In the genomic region with DNA sequence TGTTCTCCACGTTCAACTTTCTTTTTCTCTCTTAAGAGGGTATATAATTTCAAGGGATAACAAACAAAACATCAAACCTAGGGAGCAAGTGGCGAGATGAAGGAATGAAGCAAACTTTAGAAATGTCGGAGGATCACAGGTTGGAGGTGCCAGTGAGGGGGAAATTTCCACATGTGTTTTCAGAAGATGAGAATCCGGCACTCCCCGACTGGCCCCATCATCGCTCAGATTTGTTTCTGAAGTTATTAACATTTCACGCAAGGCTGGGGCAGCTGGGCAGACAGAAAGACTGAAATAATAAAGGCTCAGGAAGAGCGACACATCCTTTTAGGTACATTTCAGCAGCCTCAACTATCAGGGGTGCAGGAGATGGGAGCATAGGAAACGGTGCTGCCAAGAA, we compare ENCODE assay signal across 12 cellular contexts.
A peak's percentile ranks its signal among the peaks of the same experiment; 100 is the strongest.
DNase-seq lines count a peak whose midpoint lies in the region; ATAC-seq and TF ChIP-seq lines count a peak whose summit lies in the region.
"Had no signal": no experiment of that assay in that cellular context is flagged by ENCODE, and none has a peak within 500 bp of the region (broad histone marks: within the 10 kb centered on the region; RNA-seq: fewer than 3 reads in every experiment).

No MANE protein-coding gene starts in this region.

- no peak for TF ChIP-seq POLR2A in ovary (IDR thresholded peaks at IDR 0.05)
- no peak for TF ChIP-seq POLR2A in uterus (IDR thresholded peaks at IDR 0.05)

- H3K9me3 ChIP-seq in heart right ventricle (no peaks in the 10 kb centered on the region), ovary (no peaks in the 10 kb centered on the region), uterus (no peaks in the 10 kb centered on the region)

- ATAC-seq in heart right ventricle = no peak
- ATAC-seq in GM21529 (IDR thresholded peaks at IDR 0.05; ENCODE audit: unreplicated experiment) = no peak
- ATAC-seq in GM18520 (IDR thresholded peaks at IDR 0.05; ENCODE audit: unreplicated experiment) = no peak
- ATAC-seq: activated T-cell treated with anti-CD3 and anti-CD28 coated beads, Interleukin-2, amount 50 U/mL, for 72 hours had no signal

- H3K4me1 ChIP-seq in heart right ventricle (peaks cover 0 to 51% (median 10%) of the 10 kb centered on the region in 9 donors), ovary (ENCODE audit: insufficient read depth) (peaks cover 10% of the 10 kb centered on the region), uterus (peaks cover 17 to 19% of the 10 kb centered on the region in 2 donors)

- H3K27me3 ChIP-seq in heart right ventricle (peaks cover 0 to 5% (median 0%) of the 10 kb centered on the region in 7 donors), ovary (no peaks in the 10 kb centered on the region), uterus (no peaks in the 10 kb centered on the region)

- DNase-seq in heart right ventricle (no peak), cardiac septum (ENCODE audit: low spot score) (no peak), fibroblast of mammary gland (ENCODE audit: low read depth) (peak; percentile 37), ovary (peak in 1 of 5 donors; percentile 60), uterus (peak; percentile 42 to 70), NCI-H146 treated with DMSO at 0.1 percent for 48 hours (lab: John Stamatoyannopoulos, UW; ENCODE audit: unreplicated experiment) (no peak)
- DNase-seq: activated T-cell treated with anti-CD3 and anti-CD28 coated beads, Interleukin-2, amount 50 U/mL, for 72 hours; NCI-H1694 treated with DMSO at 0.1 percent for 48 hours; occipital lobe had no signal

- 65 to 74% methylated on average over 9 of the region's 9 CpGs for WGBS in heart right ventricle, 2 donors
- WGBS in ovary, 3 donors = 41 to 54% (median 42%) methylated on average over 9 of the region's 9 CpGs

- no peak for TF ChIP-seq EP300 in ovary (IDR thresholded peaks at IDR 0.05)

- intact Hi-C loops in heart right ventricle (cut with DNase I) (loop anchor here in 1 of 10 donors (10.0 kb wide), 1 partner anchor 276 kb away; the partner anchor contains the start of gene RBPJ), cardiac septum (cut with DNase I) (no loop called here), ovary (cut with DNase I) (no loop called here), uterus (cut with DNase I; ENCODE audit: low total_unique reads) (no loop called here)

- H3K4me3 ChIP-seq in heart right ventricle (peak overlapping the region in 1 of 10 donors; percentile 5), fibroblast of mammary gland (ENCODE audit: control insufficient read depth, low read depth, low read length) (no peak overlapping the region), ovary (no peak overlapping the region), uterus (peak overlapping the region in 1 of 2 donors; percentile 8)
- H3K4me3 ChIP-seq: SK-N-MC had no signal

- H3K27ac ChIP-seq in heart right ventricle = peak overlapping the region; percentile 18 to 84 (median 69)
- H3K27ac ChIP-seq in ovary = peak overlapping the region; percentile 11 to 82
- H3K27ac ChIP-seq in uterus = peak overlapping the region; percentile 95 to 97
- H3K27ac ChIP-seq: SK-N-MC had no signal

- no peaks in the 10 kb centered on the region for H3K36me3 ChIP-seq in heart right ventricle
- no peaks in the 10 kb centered on the region for H3K36me3 ChIP-seq in ovary
- H3K36me3 ChIP-seq in uterus = no peaks in the 10 kb centered on the region

- TF ChIP-seq CTCF in heart right ventricle (IDR thresholded peaks at IDR 0.05) (no peak), fibroblast of mammary gland (conservative IDR thresholded peaks at IDR 0.05; ENCODE audit: control insufficient read depth, insufficient read depth, low read depth, low read length) (no peak), ovary (IDR thresholded peaks at IDR 0.05) (no peak), uterus (IDR thresholded peaks at IDR 0.05) (no peak)

Comparison
In these comparisons a context has a peak if more than half of its experiments do, and no peak if none do; other contexts are left out.
1. DNase-seq: peak in fibroblast of mammary gland (single experiment) and uterus (2 of 2); none in heart right ventricle (0 of 2), cardiac septum (single experiment) and NCI-H146 treated with DMSO at 0.1 percent for 48 hours (single experiment).
2. Peak in every context shown above with its lines, with median percentiles within 50 percentile points of each other: H3K27ac ChIP-seq.